Comparison of ENCODE assay signal across 18 cellular contexts in genomic region chr10:12768156-12768731, GRCh38.
A peak's percentile ranks its signal among the peaks of the same experiment; 100 is the strongest.
DNase-seq lines count a peak whose midpoint lies in the region; TF ChIP-seq lines count a peak whose summit lies in the region.
"Had no signal": no experiment of that assay in that cellular context is flagged by ENCODE, and none has a peak within 500 bp of the region (broad histone marks: within the 10 kb centered on the region; RNA-seq: fewer than 3 reads in every experiment).

No MANE protein-coding gene starts in this region.

- peak overlapping the region; percentile 12; the same call in 1 of the 2 replicates for H3K9ac ChIP-seq in HUES64 (ENCODE audit: low read depth, low read length)

- H3K9me3 ChIP-seq in HUES64 (ENCODE audit: insufficient read depth, low read depth, low read length), result no peaks in the 10 kb centered on the region
- H3K9me3 ChIP-seq: ascending aorta, spleen, testis had no signal

- peaks cover 36% of the 10 kb centered on the region for H3K4me1 ChIP-seq in HUES64 (ENCODE audit: insufficient read depth, low read length)
- H3K4me1 ChIP-seq: ascending aorta had no signal

- H3K9me3 Mint-ChIP-seq in chondrocyte (ENCODE audit: low read depth), result no peaks in the 10 kb centered on the region
- no peaks in the 10 kb centered on the region for H3K9me3 Mint-ChIP-seq in activated naive CD8-positive, alpha-beta T cell treated with anti-CD3 and anti-CD28 coated beads for 36 hours
- H3K9me3 Mint-ChIP-seq: activated T-helper 17 cell treated with anti-CD3 and anti-CD28 coated beads, Interleukin-2, amount 50 U/mL, for 72 hours; CD8-positive, alpha-beta memory T cell had no signal

- peak overlapping the region; percentile 53; the same call in 1 of the 2 replicates for H3K27ac ChIP-seq in HUES64 (ENCODE audit: low read depth, low read length)
- H3K27ac ChIP-seq: ascending aorta, spleen, testis had no signal

- H3K27me3 ChIP-seq in HUES64 (ENCODE audit: insufficient read depth, low read length), result peaks cover 3% of the 10 kb centered on the region; the same call in 1 of the 2 replicates
- H3K27me3 ChIP-seq: ascending aorta, spleen, testis had no signal

- no peak for TF ChIP-seq CTCF in chondrocyte (IDR thresholded peaks at IDR 0.05)

- H3K4me1 Mint-ChIP-seq in chondrocyte (ENCODE audit: low read depth), result peaks cover 24% of the 10 kb centered on the region
- no peaks in the 10 kb centered on the region for H3K4me1 Mint-ChIP-seq in activated naive CD8-positive, alpha-beta T cell treated with anti-CD3 and anti-CD28 coated beads for 36 hours
- H3K4me1 Mint-ChIP-seq: activated T-helper 17 cell treated with anti-CD3 and anti-CD28 coated beads, Interleukin-2, amount 50 U/mL, for 72 hours had no signal

- DNase-seq in A172 (ENCODE audit: low spot score) (peak; percentile 72), chondrocyte (ENCODE audit: low spot score) (no peak), kidney tubule cell (ENCODE audit: low spot score) (peak; percentile 69), head of caudate nucleus (no peak), NCI-H524 (lab: John Stamatoyannopoulos, UW) (no peak), C1 segment of cervical spinal cord (lab: John Stamatoyannopoulos, UW) (no peak)
- no peak for DNase-seq in activated naive CD8-positive, alpha-beta T cell treated with anti-CD3 and anti-CD28 coated beads for 36 hours
- DNase-seq: activated CD4-positive, alpha-beta T cell treated with anti-CD3 and anti-CD28 coated beads, Interleukin-2, amount 50 U/mL, for 1 hour; CD8-positive, alpha-beta memory T cell; NCI-H2227 treated with DMSO at 0.1 percent for 48 hours; nucleus accumbens; OCI-M1; spleen; testis had no signal

- H3K27ac Mint-ChIP-seq in chondrocyte (ENCODE audit: unreplicated experiment), result peak overlapping the region; percentile 98
- no peak overlapping the region for H3K27ac Mint-ChIP-seq in activated naive CD8-positive, alpha-beta T cell treated with anti-CD3 and anti-CD28 coated beads for 36 hours
- H3K27ac Mint-ChIP-seq: activated T-helper 17 cell treated with anti-CD3 and anti-CD28 coated beads, Interleukin-2, amount 50 U/mL, for 72 hours; T-helper 2 cell treated with Interferon-gamma antibody and Interleukin-4, amounts not matched to agents 5 μg/mL and 100 μg/mL, for 36 hours had no signal

- peak overlapping the region; percentile 60 for H3K4me3 Mint-ChIP-seq in chondrocyte (ENCODE audit: unreplicated experiment)
- no peak overlapping the region for H3K4me3 Mint-ChIP-seq in activated naive CD8-positive, alpha-beta T cell treated with anti-CD3 and anti-CD28 coated beads for 36 hours
- H3K4me3 Mint-ChIP-seq: activated T-helper 17 cell treated with anti-CD3 and anti-CD28 coated beads, Interleukin-2, amount 50 U/mL, for 72 hours; CD8-positive, alpha-beta memory T cell; T-helper 2 cell treated with Interferon-gamma antibody and Interleukin-4, amounts not matched to agents 5 μg/mL and 100 μg/mL, for 36 hours had no signal

- peaks cover 8% of the 10 kb centered on the region for H3K36me3 Mint-ChIP-seq in chondrocyte (ENCODE audit: low read depth)
- peaks cover 13% of the 10 kb centered on the region for H3K36me3 Mint-ChIP-seq in activated naive CD8-positive, alpha-beta T cell treated with anti-CD3 and anti-CD28 coated beads for 36 hours

- WGBS in HUES64, result 14% methylated on average over 11 of the region's 12 CpGs

- no peaks in the 10 kb centered on the region for H3K27me3 Mint-ChIP-seq in chondrocyte (ENCODE audit: low read depth)
- no peaks in the 10 kb centered on the region for H3K27me3 Mint-ChIP-seq in activated naive CD8-positive, alpha-beta T cell treated with anti-CD3 and anti-CD28 coated beads for 36 hours
- H3K27me3 Mint-ChIP-seq: activated T-helper 17 cell treated with anti-CD3 and anti-CD28 coated beads, Interleukin-2, amount 50 U/mL, for 72 hours had no signal

- no peaks in the 10 kb centered on the region for H3K36me3 ChIP-seq in HUES64 (ENCODE audit: insufficient read depth, low read length)
- H3K36me3 ChIP-seq: ascending aorta had no signal

- peak overlapping the region; percentile 28 for H3K4me3 ChIP-seq in HUES64 (ENCODE audit: low read length)
- H3K4me3 ChIP-seq: ascending aorta, spleen, testis had no signal

- intact Hi-C loops in head of caudate nucleus (cut with DNase I), result no loop called here

Comparison
In these comparisons a context has a peak if more than half of its experiments do, and no peak if none do; other contexts are left out.
1. DNase-seq: peak in A172 (single experiment) and kidney tubule cell (single experiment); none in chondrocyte (single experiment), activated naive CD8-positive, alpha-beta T cell treated with anti-CD3 and anti-CD28 coated beads for 36 hours (single experiment), head of caudate nucleus (0 of 42), NCI-H524 (0 of 2) and C1 segment of cervical spinal cord (0 of 14).